In the genomic region with DNA sequence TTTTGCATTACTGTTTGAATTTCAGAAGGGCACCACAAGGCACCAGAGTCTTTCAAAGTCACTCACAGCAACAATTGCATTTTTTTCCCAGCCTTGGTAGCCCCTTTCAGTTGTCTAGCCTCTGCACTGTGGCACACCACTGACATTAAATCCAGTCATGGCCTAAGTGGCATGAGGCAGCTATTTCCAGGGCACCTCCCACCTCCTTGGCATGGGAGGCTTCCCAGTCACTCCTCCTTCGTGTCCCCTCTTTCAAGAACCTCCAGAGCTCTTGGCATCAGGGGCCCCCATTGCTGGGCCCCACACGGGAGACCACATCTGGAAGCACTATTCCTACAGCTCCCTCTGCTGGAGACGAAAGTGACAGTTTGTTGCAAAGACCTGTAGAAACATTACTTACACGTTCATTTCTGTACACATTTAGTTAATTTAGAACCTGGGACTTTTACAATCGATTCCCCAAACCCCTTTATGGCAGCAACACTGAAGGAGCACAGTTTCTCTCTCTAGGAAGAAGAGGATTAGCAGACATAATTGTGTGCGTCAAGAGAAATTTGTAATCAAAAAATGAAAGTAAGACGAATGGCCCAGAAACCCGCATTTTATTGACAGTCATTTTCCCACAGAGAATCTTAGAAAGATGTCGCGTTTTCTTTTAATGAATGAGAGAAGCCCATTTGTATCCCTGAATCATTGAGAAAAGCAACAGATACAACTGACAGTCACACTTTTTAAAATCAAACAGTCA, we compare ENCODE assay signal across 1 cellular context.
TF ChIP-seq lines count a peak whose summit lies in the region.

No MANE protein-coding gene starts in this region.

TF ChIP-seq in endothelial cell of umbilical vein, 7 proteins besides CTCF, POLR2A, EP300 and RAD21:
- TF ChIP-seq FOS (IDR thresholded peaks at IDR 0.05; ENCODE audit: borderline replicate concordance, insufficient read depth, low read length) = no peak
- TF ChIP-seq, protein P1, sequence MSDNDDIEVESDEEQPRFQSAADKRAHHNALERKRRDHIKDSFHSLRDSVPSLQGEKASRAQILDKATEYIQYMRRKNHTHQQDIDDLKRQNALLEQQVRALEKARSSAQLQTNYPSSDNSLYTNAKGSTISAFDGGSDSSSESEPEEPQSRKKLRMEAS (IDR thresholded peaks at IDR 0.05; ENCODE audit: insufficient read depth, insufficient read length) = no peak
